ENCODE assay signal across 11 cellular contexts in genomic region chr10:131980321-131980720, GRCh38. TPM values are rescaled to one million over a fixed set of nuclear protein-coding genes. Genes with fewer than 3 reads are reported as not detected.
DNase-seq lines count a peak whose midpoint lies in the region; TF ChIP-seq lines count a peak whose summit lies in the region.
"Had no signal": no experiment of that assay in that cellular context is flagged by ENCODE, and none has a peak within 500 bp of the region (broad histone marks: within the 10 kb centered on the region; RNA-seq: fewer than 3 reads in every experiment).

No MANE protein-coding gene starts in this region.

- peaks cover 6 to 38% (median 24%) of the 10 kb centered on the region in 4 donors for H3K4me1 ChIP-seq in liver (ENCODE audit: control insufficient read depth in 4 of 4, insufficient read depth in 4 of 4, low read length in 3 of 4)
- peaks cover 0 to 28% (median 14%) of the 10 kb centered on the region in 4 donors for H3K4me1 ChIP-seq in tibial artery

- peak overlapping the region; percentile 88 for H3K4me3 ChIP-seq in astrocyte of the cerebellum (ENCODE audit: low read depth, low read length)
- H3K4me3 ChIP-seq in liver (ENCODE audit: low read depth in 1 of 3, low read length in 3 of 3): peak overlapping the region; percentile 56 to 92 (median 59)
- peak overlapping the region; percentile 31 to 93 for H3K4me3 ChIP-seq in tibial artery

- H3K9me3 ChIP-seq in liver (ENCODE audit: control insufficient read depth in 4 of 4, low read length in 3 of 4): no peaks in the 10 kb centered on the region
- H3K9me3 ChIP-seq in tibial artery: no peaks in the 10 kb centered on the region
- H3K9me3 ChIP-seq: left lung had no signal

- H3K36me3 ChIP-seq in liver (ENCODE audit: control insufficient read depth in 4 of 4, insufficient read depth in 3 of 4, low read depth in 1 of 4, low read length in 3 of 4) (no peaks in the 10 kb centered on the region), tibial artery (no peaks in the 10 kb centered on the region)
- H3K36me3 ChIP-seq: left lung had no signal

- H3K4me1 Mint-ChIP-seq in activated naive CD4-positive, alpha-beta T cell treated with anti-CD3 and anti-CD28 coated beads for 36 hours (ENCODE audit: low read depth): peaks cover 48% of the 10 kb centered on the region

- no peak overlapping the region for H3K27ac Mint-ChIP-seq in activated naive CD4-positive, alpha-beta T cell treated with anti-CD3 and anti-CD28 coated beads for 36 hours

- CTCF ChIA-PET in activated naive CD4-positive, alpha-beta T cell treated with anti-CD3 and anti-CD28 coated beads for 36 hours (lab: Charles Lee): interaction anchor here (1.3 to 1.7 kb wide), 3 partner anchors 43 to 94 kb away, joined by 4 to 9 read pairs (median 7); no protein-coding TSS in a partner anchor

- H3K36me3 Mint-ChIP-seq in activated naive CD4-positive, alpha-beta T cell treated with anti-CD3 and anti-CD28 coated beads for 36 hours (ENCODE audit: low read depth): peaks cover 10% of the 10 kb centered on the region

- H3K27ac ChIP-seq in liver (ENCODE audit: low read depth in 1 of 2, low read length in 2 of 2) (peak overlapping the region; percentile 68 to 88), tibial artery (peak overlapping the region in 1 of 2 donors; percentile 9)
- H3K27ac ChIP-seq: left lung had no signal

- WGBS in liver: 55% methylated on average over 8 of the region's 8 CpGs

- H3K9ac ChIP-seq in liver (ENCODE audit: low read depth in 1 of 2, low read length in 2 of 2): peak overlapping the region; percentile 35 to 44

- no peaks in the 10 kb centered on the region for H3K27me3 Mint-ChIP-seq in activated naive CD4-positive, alpha-beta T cell treated with anti-CD3 and anti-CD28 coated beads for 36 hours (ENCODE audit: low read depth)

- no peaks in the 10 kb centered on the region for H3K9me3 Mint-ChIP-seq in activated naive CD4-positive, alpha-beta T cell treated with anti-CD3 and anti-CD28 coated beads for 36 hours

- TF ChIP-seq CTCF in astrocyte of the cerebellum (IDR thresholded peaks at IDR 0.05; ENCODE audit: low read depth, low read length, missing control alignments) (no peak), liver (IDR thresholded peaks at IDR 0.05; ENCODE audit: low read depth, low read length, missing input control) (no peak), tibial artery (IDR thresholded peaks at IDR 0.05) (no peak)

- TF ChIP-seq RAD21 in liver (IDR thresholded peaks at IDR 0.05): no peak

- H3K27me3 ChIP-seq in liver (ENCODE audit: control insufficient read depth in 4 of 4, insufficient read depth in 4 of 4, low read length in 3 of 4): no peaks in the 10 kb centered on the region
- H3K27me3 ChIP-seq in tibial artery: no peaks in the 10 kb centered on the region

- intact Hi-C loops in activated naive CD4-positive, alpha-beta T cell treated with anti-CD3 and anti-CD28 coated beads for 36 hours (cut with micrococcal nuclease): loop anchor here (2.0 to 10.0 kb wide), 3 partner anchors 52 to 354 kb away; partner anchors contain the start of genes LRRC27 and STK32C
- intact Hi-C loops in tibial artery (cut with DNase I; ENCODE audit: low total_unique reads): no loop called here

- peak overlapping the region; percentile 45 for H3K4me3 Mint-ChIP-seq in activated naive CD4-positive, alpha-beta T cell treated with anti-CD3 and anti-CD28 coated beads for 36 hours

- in situ Hi-C loops in astrocyte of the cerebellum (cut with HindIII; ENCODE audit: low sequenced_read_pairs): loop anchor here (5.0 kb wide), 1 partner anchor 83 kb away; no protein-coding TSS in a partner anchor

- no peak for DNase-seq in activated naive CD4-positive, alpha-beta T cell treated with anti-CD3 and anti-CD28 coated beads for 36 hours
- no peak for DNase-seq in activated naive CD4-positive, alpha-beta T cell treated with anti-CD3 and anti-CD28 coated beads, Interleukin-2, amount 50 U/mL, for 16 hours
- no peak for DNase-seq in astrocyte of the cerebellum (ENCODE audit: low read depth)
- DNase-seq in tibial artery: peak in 1 of 2 donors; percentile 19
- no peak for DNase-seq in NCI-H524 (lab: John Stamatoyannopoulos, UW)
- no peak for DNase-seq in DMS153 treated with DMSO at 0.1 percent for 48 hours (lab: John Stamatoyannopoulos, UW; ENCODE audit: unreplicated experiment)
- no peak for DNase-seq in activated CD4-positive, alpha-beta T cell treated with anti-CD3 and anti-CD28 coated beads, Interleukin-2, amount 50 U/mL, for 1 hour
- DNase-seq: left lung; NCI-H1930; stimulated activated naive CD4-positive, alpha-beta T cell had no signal

TF ChIP-seq in liver, 16 proteins besides CTCF, POLR2A, EP300 and RAD21:
- TF ChIP-seq GABPA (IDR thresholded peaks at IDR 0.05 in 1 of 2, conservative IDR thresholded peaks at IDR 0.05 in 1 of 2) (no peak), EGR1 (IDR thresholded peaks at IDR 0.05; ENCODE audit: low read depth in 2 of 2) (no peak), HNF4A (conservative IDR thresholded peaks at IDR 0.05) (no peak), MAX (IDR thresholded peaks at IDR 0.05) (no peak), SP1 (IDR thresholded peaks at IDR 0.05) (no peak), HNF4G (IDR thresholded peaks at IDR 0.05) (no peak), YY1 (IDR thresholded peaks at IDR 0.05) (no peak), JUND (IDR thresholded peaks at IDR 0.05) (no peak)

RNA-seq across cellular contexts. Expression of gene BNIP3, which starts 1.4 kb away (rescaled TPM):
- 10 to 100 TPM; 55.5 to 55.9 TPM for total RNA-seq in activated naive CD4-positive, alpha-beta T cell treated with anti-CD3 and anti-CD28 coated beads for 36 hours
- 100 to 1,000 TPM in 1 of 2 donors, 10 to 100 TPM in 1; 36.8 to 151 TPM for total RNA-seq in liver
- polyA plus RNA-seq in liver: 100 to 1,000 TPM in 1 of 2 donors, 10 to 100 TPM in 1; 94.4 to 133 TPM
